19 cellular contexts compared by ENCODE assay signal in the genomic region with DNA sequence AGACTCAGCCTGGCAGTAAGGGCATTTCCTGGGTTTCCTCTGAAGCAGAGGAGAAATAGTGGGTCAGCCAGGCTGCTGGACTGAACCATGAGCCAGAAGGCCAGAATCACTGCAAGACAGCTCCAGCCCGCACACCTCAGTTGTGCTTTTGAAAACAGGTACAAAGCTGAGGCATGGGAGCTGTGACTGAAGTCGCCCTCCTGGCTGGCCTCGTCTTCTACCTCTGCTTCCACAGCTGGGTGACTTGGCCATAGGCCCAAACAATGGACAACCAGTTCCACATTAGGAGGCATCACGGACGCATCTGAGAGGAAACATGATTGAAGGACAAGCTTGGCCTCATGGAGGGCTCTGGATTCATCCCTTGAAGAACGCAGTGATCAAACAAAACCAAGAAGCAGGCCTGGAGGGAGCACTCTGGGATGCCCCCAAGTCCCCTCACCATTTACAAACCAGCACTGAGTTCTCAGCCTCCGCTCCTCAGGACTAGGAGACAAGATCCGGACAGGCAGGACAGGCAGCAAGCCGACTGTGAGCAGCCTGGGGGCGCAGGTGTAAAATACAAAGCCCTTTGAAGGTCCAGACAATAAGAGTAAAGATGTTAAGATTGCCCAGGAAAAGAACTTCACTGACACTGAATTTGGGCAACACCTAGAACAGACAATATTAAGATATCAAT.
DNase-seq lines count a peak whose midpoint lies in the region; ATAC-seq and TF ChIP-seq lines count a peak whose summit lies in the region.
"Had no signal": no experiment of that assay in that cellular context is flagged by ENCODE, and none has a peak within 500 bp of the region (broad histone marks: within the 10 kb centered on the region; RNA-seq: fewer than 3 reads in every experiment).

No MANE protein-coding gene starts in this region.

- H3K9me3 ChIP-seq in mesenchymal stem cell (ENCODE audit: control insufficient read depth, low read length), result no peaks in the 10 kb centered on the region
- H3K9me3 ChIP-seq in tibial artery, result no peaks in the 10 kb centered on the region
- H3K9me3 ChIP-seq: ascending aorta, ovary, thyroid gland had no signal

- no peak overlapping the region for H3K4me2 ChIP-seq in mesenchymal stem cell (ENCODE audit: low read length, poor library complexity, severe bottlenecking)
- H3K4me2 ChIP-seq: GM23338, KMS-11 had no signal

- H3K27ac ChIP-seq in caudate nucleus (ENCODE audit: low read depth, low read length) (peak overlapping the region; percentile 41), mesenchymal stem cell (ENCODE audit: low read length, poor library complexity, severe bottlenecking) (no peak overlapping the region), tibial artery (peak overlapping the region; percentile 15 to 17)
- H3K27ac ChIP-seq: KMS-11, ovary, thyroid gland had no signal

- H3K36me3 Mint-ChIP-seq in activated T-cell treated with anti-CD3 and anti-CD28 coated beads, Interleukin-2, amount 50 U/mL, for 24 hours (ENCODE audit: low read depth), result peaks cover 70% of the 10 kb centered on the region
- peaks cover 1 to 11% of the 10 kb centered on the region in 2 donors for H3K36me3 Mint-ChIP-seq in activated T-cell treated with anti-CD3 and anti-CD28 coated beads, Interleukin-2, amount 50 U/mL, for 72 hours (ENCODE audit: insufficient read depth in 2 of 2)
- H3K36me3 Mint-ChIP-seq in activated CD4-positive, alpha-beta memory T cell treated with anti-CD3 and anti-CD28 coated beads, Interleukin-2, amount 10 ng/mL, durations not matched to agents 7 days and 5 days (ENCODE audit: low read depth), result peaks cover 70% of the 10 kb centered on the region

- no peak for TF ChIP-seq CTCF in tibial artery (IDR thresholded peaks at IDR 0.05)

- peak overlapping the region; percentile 64 for H3K27ac Mint-ChIP-seq in activated T-cell treated with anti-CD3 and anti-CD28 coated beads, Interleukin-2, amount 50 U/mL, for 24 hours
- H3K27ac Mint-ChIP-seq in activated T-cell treated with anti-CD3 and anti-CD28 coated beads, Interleukin-2, amount 50 U/mL, for 72 hours, result no peak overlapping the region
- no peak overlapping the region for H3K27ac Mint-ChIP-seq in activated CD4-positive, alpha-beta memory T cell treated with anti-CD3 and anti-CD28 coated beads, Interleukin-2, amount 10 ng/mL, durations not matched to agents 7 days and 5 days
- H3K27ac Mint-ChIP-seq: activated naive CD8-positive, alpha-beta T cell; GM23338 had no signal

- no peak overlapping the region for H2AK5ac ChIP-seq in mesenchymal stem cell (ENCODE audit: low read length, severe bottlenecking)

- no peak overlapping the region for H3K4ac ChIP-seq in mesenchymal stem cell (ENCODE audit: low read depth in 1 of 2, low read length in 2 of 2)

- H3K14ac ChIP-seq in mesenchymal stem cell (ENCODE audit: low read length in 2 of 2), result no peak overlapping the region

- H3K9me3 Mint-ChIP-seq in activated T-cell treated with anti-CD3 and anti-CD28 coated beads, Interleukin-2, amount 50 U/mL, for 24 hours, result no peaks in the 10 kb centered on the region
- no peaks in the 10 kb centered on the region for H3K9me3 Mint-ChIP-seq in activated T-cell treated with anti-CD3 and anti-CD28 coated beads, Interleukin-2, amount 50 U/mL, for 72 hours
- H3K9me3 Mint-ChIP-seq in activated CD4-positive, alpha-beta memory T cell treated with anti-CD3 and anti-CD28 coated beads, Interleukin-2, amount 10 ng/mL, durations not matched to agents 7 days and 5 days, result no peaks in the 10 kb centered on the region
- H3K9me3 Mint-ChIP-seq: GM23338, naive B cell had no signal

- no peak overlapping the region for H3K18ac ChIP-seq in mesenchymal stem cell (ENCODE audit: low read depth in 1 of 2, low read length in 2 of 2)

- no peak overlapping the region for H2BK5ac ChIP-seq in mesenchymal stem cell (ENCODE audit: low read depth, low read length, poor library complexity, severe bottlenecking)

- intact Hi-C loops in tibial artery (cut with DNase I; ENCODE audit: low total_unique reads), result loop anchor here (5.0 to 10.0 kb wide), 2 partner anchors 84 to 189 kb away; no protein-coding TSS in a partner anchor

- ATAC-seq in activated T-cell treated with anti-CD3 and anti-CD28 coated beads, Interleukin-2, amount 50 U/mL, for 72 hours (replicated peaks in 1 of 2), result no peak
- ATAC-seq: stimulated activated naive CD8-positive, alpha-beta T cell treated with anti-CD3 and anti-CD28 coated beads, Interleukin-15, Interleukin-2, amounts not matched to agents 100 U/mL and 50 U/mL, for 24 hours had no signal

- H3K4me1 ChIP-seq in mesenchymal stem cell (ENCODE audit: control insufficient read depth, insufficient read depth, low read depth, low read length) (peaks cover 23% of the 10 kb centered on the region), tibial artery (peaks cover 0 to 38% (median 32%) of the 10 kb centered on the region in 4 donors)

- no peak overlapping the region for H3K4me3 ChIP-seq in mesenchymal stem cell (ENCODE audit: insufficient read depth in 1 of 2, low read depth in 1 of 2, low read length in 2 of 2)
- H3K4me3 ChIP-seq in tibial artery, result no peak overlapping the region
- H3K4me3 ChIP-seq: ascending aorta, GM23338, ovary, thyroid gland had no signal

- WGBS in mesenchymal stem cell, result 89% methylated on average over 10 of the region's 10 CpGs

- H3K27me3 Mint-ChIP-seq in activated T-cell treated with anti-CD3 and anti-CD28 coated beads, Interleukin-2, amount 50 U/mL, for 24 hours, result no peaks in the 10 kb centered on the region
- H3K27me3 Mint-ChIP-seq in activated T-cell treated with anti-CD3 and anti-CD28 coated beads, Interleukin-2, amount 50 U/mL, for 72 hours (ENCODE audit: low read depth), result no peaks in the 10 kb centered on the region
- no peaks in the 10 kb centered on the region for H3K27me3 Mint-ChIP-seq in activated CD4-positive, alpha-beta memory T cell treated with anti-CD3 and anti-CD28 coated beads, Interleukin-2, amount 10 ng/mL, durations not matched to agents 7 days and 5 days
- H3K27me3 Mint-ChIP-seq: activated naive CD8-positive, alpha-beta T cell; naive B cell had no signal

- no peak overlapping the region for H2AFZ ChIP-seq in mesenchymal stem cell (ENCODE audit: low read depth, low read length)
- H2AFZ ChIP-seq: GM23338 had no signal

- POLR2A ChIA-PET in activated CD4-positive, alpha-beta memory T cell treated with anti-CD3 and anti-CD28 coated beads, Interleukin-2, amount 10 ng/mL, durations not matched to agents 7 days and 5 days (lab: Charles Lee), result no interaction called here

- CTCF ChIA-PET in activated CD4-positive, alpha-beta memory T cell treated with anti-CD3 and anti-CD28 coated beads, Interleukin-2, amount 10 ng/mL, durations not matched to agents 7 days and 5 days (lab: Charles Lee), result interaction anchor here (1.2 kb wide), 1 partner anchor 82 kb away, joined by 5 read pairs; no protein-coding TSS in a partner anchor

- DNase-seq in activated T-cell treated with anti-CD3 and anti-CD28 coated beads, Interleukin-2, amount 50 U/mL, for 24 hours, result no peak
- no peak for DNase-seq in activated T-cell treated with anti-CD3 and anti-CD28 coated beads, Interleukin-2, amount 50 U/mL, for 72 hours
- DNase-seq in caudate nucleus (lab: John Stamatoyannopoulos, UW) (no peak), mesenchymal stem cell (no peak), tibial artery (no peak), SW480 (ENCODE audit: low spot score) (no peak), NCI-H1417 (lab: John Stamatoyannopoulos, UW) (no peak)
- no peak for DNase-seq in activated CD4-positive, alpha-beta memory T cell treated with anti-CD3 and anti-CD28 coated beads, Interleukin-2, amount 10 ng/mL, durations not matched to agents 7 days and 5 days
- DNase-seq: central memory CD4-positive, alpha-beta T cell; NCI-H524 treated with DMSO at 0.1 percent for 48 hours; SIG-M5; stimulated activated naive CD8-positive, alpha-beta T cell treated with anti-CD3 and anti-CD28 coated beads, Interleukin-15, Interleukin-2, amounts not matched to agents 100 U/mL and 50 U/mL, for 24 hours had no signal

- no peak overlapping the region for H2BK15ac ChIP-seq in mesenchymal stem cell (ENCODE audit: low read depth, poor library complexity, severe bottlenecking)

- H4K8ac ChIP-seq in mesenchymal stem cell (ENCODE audit: low read length), result no peak overlapping the region

- H3K36me3 ChIP-seq in mesenchymal stem cell (ENCODE audit: control insufficient read depth in 1 of 2, insufficient read depth in 2 of 2, low read depth in 1 of 2, low read length in 2 of 2), result peaks cover 57 to 60% of the 10 kb centered on the region in 2 experiments
- H3K36me3 ChIP-seq in tibial artery, result peaks cover 20 to 54% (median 22%) of the 10 kb centered on the region in 3 donors
- H3K36me3 ChIP-seq: ovary had no signal

- no peak overlapping the region for H4K91ac ChIP-seq in mesenchymal stem cell (ENCODE audit: low read length)

- H3K9ac ChIP-seq in mesenchymal stem cell (ENCODE audit: low read length), result peak overlapping the region; percentile 57
- H3K9ac ChIP-seq: KMS-11 had no signal

- H3K27me3 ChIP-seq in mesenchymal stem cell (ENCODE audit: control insufficient read depth in 1 of 2, insufficient read depth in 1 of 2, low read length in 2 of 2), result no peaks in the 10 kb centered on the region
- no peaks in the 10 kb centered on the region for H3K27me3 ChIP-seq in tibial artery
- H3K27me3 ChIP-seq: ascending aorta, ovary, thyroid gland had no signal

- H3K79me1 ChIP-seq in mesenchymal stem cell (replicated peaks; ENCODE audit: low read length, poor library complexity, severe bottlenecking), result peaks cover 16% of the 10 kb centered on the region

- H3K4me3 Mint-ChIP-seq in activated T-cell treated with anti-CD3 and anti-CD28 coated beads, Interleukin-2, amount 50 U/mL, for 24 hours, result no peak overlapping the region
- no peak overlapping the region for H3K4me3 Mint-ChIP-seq in activated T-cell treated with anti-CD3 and anti-CD28 coated beads, Interleukin-2, amount 50 U/mL, for 72 hours
- H3K4me3 Mint-ChIP-seq in activated CD4-positive, alpha-beta memory T cell treated with anti-CD3 and anti-CD28 coated beads, Interleukin-2, amount 10 ng/mL, durations not matched to agents 7 days and 5 days, result no peak overlapping the region
- H3K4me3 Mint-ChIP-seq: activated naive CD8-positive, alpha-beta T cell; GM23338; naive B cell had no signal

- no peak overlapping the region for H3K23ac ChIP-seq in mesenchymal stem cell (ENCODE audit: low read length in 2 of 2)

- peaks cover 32% of the 10 kb centered on the region for H3K4me1 Mint-ChIP-seq in activated T-cell treated with anti-CD3 and anti-CD28 coated beads, Interleukin-2, amount 50 U/mL, for 24 hours (ENCODE audit: low read depth)
- H3K4me1 Mint-ChIP-seq in activated T-cell treated with anti-CD3 and anti-CD28 coated beads, Interleukin-2, amount 50 U/mL, for 72 hours (ENCODE audit: low read depth), result peaks cover 31% of the 10 kb centered on the region
- peaks cover 18% of the 10 kb centered on the region for H3K4me1 Mint-ChIP-seq in activated CD4-positive, alpha-beta memory T cell treated with anti-CD3 and anti-CD28 coated beads, Interleukin-2, amount 10 ng/mL, durations not matched to agents 7 days and 5 days

- no peak overlapping the region for H2BK12ac ChIP-seq in mesenchymal stem cell (ENCODE audit: low read length in 2 of 2)

- no peak overlapping the region for H2BK120ac ChIP-seq in mesenchymal stem cell (ENCODE audit: low read depth, low read length)
